ENCODE assay signal across 32 cellular contexts in the genomic region with DNA sequence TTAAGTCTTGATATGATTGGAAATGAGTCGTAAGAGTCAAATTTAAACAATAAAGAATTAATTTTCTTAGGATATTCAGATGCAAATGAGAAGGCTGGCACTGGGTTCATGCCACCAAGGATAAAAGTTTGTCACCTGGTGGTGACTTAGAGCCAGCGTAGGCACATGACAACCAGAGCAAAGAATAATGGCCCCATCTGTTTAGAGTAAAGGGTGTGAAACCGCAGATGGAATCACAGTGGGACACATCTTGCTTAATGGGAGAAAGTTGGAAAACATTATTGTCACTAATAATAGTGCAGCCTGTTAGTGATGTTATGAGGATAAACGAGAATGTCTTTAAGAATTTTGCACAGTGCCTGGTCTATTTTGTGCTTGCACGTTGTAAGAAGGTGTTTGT.
"Had no signal": no experiment of that assay in that cellular context is flagged by ENCODE, and none has a peak within 500 bp of the region (broad histone marks: within the 10 kb centered on the region; RNA-seq: fewer than 3 reads in every experiment).

No MANE protein-coding gene starts in this region.

- H3K9me3 Mint-ChIP-seq: immature natural killer cell, neural crest cell, type B pancreatic cell had no signal

- H3K4me3 Mint-ChIP-seq: activated naive CD8-positive, alpha-beta T cell; effector memory CD8-positive, alpha-beta T cell; immature natural killer cell; naive thymus-derived CD8-positive, alpha-beta T cell; neural crest cell; stimulated activated naive CD8-positive, alpha-beta T cell treated with anti-CD3 and anti-CD28 coated beads, Interleukin-15, Interleukin-2, amounts not matched to agents 100 ng/mL and 50 ng/mL, for 24 hours; T-helper 1 cell treated with Interleukin-12 subunit alpha and Interleukin-12 subunit beta and Interleukin-4 antibody, amounts not matched to agents 30 μg/mL and 1 μg/mL, for 36 hours; type B pancreatic cell had no signal

- DNase-seq: activated CD4-positive, alpha-beta T cell treated with anti-CD3 and anti-CD28 coated beads for 48 hours; activated CD4-positive, alpha-beta T cell treated with anti-CD3 and anti-CD28 coated beads, Interleukin-2, amount 50 U/mL, for 48 hours; activated CD8-positive, alpha-beta memory T cell treated with anti-CD3 and anti-CD28 coated beads for 24 hours; activated effector memory CD4-positive, alpha-beta T cell treated with Interleukin-2 at 50 U/mL for 16 hours; activated naive CD4-positive, alpha-beta T cell treated with Interleukin-2 at 50 U/mL for 16 hours; anterior cingulate cortex; cerebellar nuclear complex; dorsolateral prefrontal cortex; effector memory CD8-positive, alpha-beta T cell; foreskin fibroblast; hippocampal formation; immature natural killer cell; kidney; left colon; mammary epithelial cell; midbrain; naive thymus-derived CD8-positive, alpha-beta T cell; occipital lobe; psoas muscle; stimulated activated CD4-positive, alpha-beta T cell treated with anti-CD3 and anti-CD28 coated beads, Interleukin-4, amount 100 ng/mL, for 1 hour; T-helper 9 cell; WERI-Rb-1 had no signal

- H3K4me1 Mint-ChIP-seq: immature natural killer cell; naive thymus-derived CD8-positive, alpha-beta T cell had no signal

- H3K4me3 ChIP-seq: coronary artery, dorsolateral prefrontal cortex, psoas muscle, thoracic aorta, vagina had no signal

- H3K36me3 ChIP-seq: thoracic aorta, vagina, WERI-Rb-1 had no signal

- H3K27ac ChIP-seq: coronary artery, dorsolateral prefrontal cortex, parathyroid adenoma, psoas muscle, thoracic aorta, vagina, WERI-Rb-1 had no signal

- H3K27ac Mint-ChIP-seq: activated naive CD8-positive, alpha-beta T cell; effector memory CD8-positive, alpha-beta T cell; immature natural killer cell; naive thymus-derived CD8-positive, alpha-beta T cell; stimulated activated naive CD8-positive, alpha-beta T cell treated with anti-CD3 and anti-CD28 coated beads, Interleukin-15, Interleukin-2, amounts not matched to agents 100 ng/mL and 50 ng/mL, for 24 hours; T-helper 1 cell treated with Interleukin-12 subunit alpha and Interleukin-12 subunit beta and Interleukin-4 antibody, amounts not matched to agents 30 μg/mL and 1 μg/mL, for 36 hours; type B pancreatic cell had no signal

- H3K9ac ChIP-seq: parathyroid adenoma had no signal

- H3K27me3 ChIP-seq: dorsolateral prefrontal cortex, vagina had no signal

- H3K27me3 Mint-ChIP-seq: stimulated activated naive CD8-positive, alpha-beta T cell treated with anti-CD3 and anti-CD28 coated beads, Interleukin-15, Interleukin-2, amounts not matched to agents 100 ng/mL and 50 ng/mL, for 24 hours; type B pancreatic cell had no signal

- H3K9me3 ChIP-seq: psoas muscle, thoracic aorta, vagina had no signal

- ATAC-seq: activated CD4-positive, CD25-positive, alpha-beta regulatory T cell treated with anti-CD3 and anti-CD28 coated beads, Interleukin-2, amount 50 U/mL, for 24 hours; effector memory CD8-positive, alpha-beta T cell; left colon; naive thymus-derived CD8-positive, alpha-beta T cell had no signal

- H3K4me1 ChIP-seq: parathyroid adenoma, psoas muscle, vagina had no signal

- H3K36me3 Mint-ChIP-seq: activated naive CD8-positive, alpha-beta T cell; immature natural killer cell; naive thymus-derived CD8-positive, alpha-beta T cell; type B pancreatic cell had no signal
